8 cellular contexts compared by ENCODE assay signal in genomic region chr9:124861342-124862229, GRCh38. TPM values are rescaled to one million over a fixed set of nuclear protein-coding genes. Genes with fewer than 3 reads are reported as not detected.
DNase-seq lines count a peak whose midpoint lies in the region; ATAC-seq and TF ChIP-seq lines count a peak whose summit lies in the region.

ARPC5L (plus strand) TSS chr9:124862130; CDS start chr9:124869291, 7,161 bp downstream.
RPL35 (minus strand) TSS chr9:124861957; CDS start chr9:124861912, 45 bp downstream.

- ATAC-seq in HG03457 (IDR thresholded peaks at IDR 0.05; ENCODE audit: unreplicated experiment), result peak; percentile 69

- CTCF ChIA-PET in BJ (lab: Yijun Ruan, JAX), result interaction anchor here (0.6 to 36.1 kb wide), 8 partner anchors 9 to 282 kb away, joined by 3 to 1161 read pairs (median 4); partner anchors contain the start of genes NR6A1, OLFML2A, SCAI and WDR38

- peak within 1 kb of the TSS; percentile 96 for H3K4me3 ChIP-seq in BJ (ENCODE audit: low read depth, low read length)

- H3K27me3 ChIP-seq in BJ (ENCODE audit: control insufficient read depth, insufficient read depth, low read length), result no peaks in the 10 kb centered on the region

- H3K36me3 ChIP-seq in BJ (ENCODE audit: control insufficient read depth, insufficient read depth, low read length), result peaks cover 33% of the 10 kb centered on the region

- DNase-seq in BJ (ENCODE audit: low read depth) (peak; percentile 53), GM19240 (ENCODE audit: insufficient read length, low spot score) (peak; percentile 89), NCI-H510A treated with DMSO at 0.1 percent for 48 hours (lab: John Stamatoyannopoulos, UW) (peak; percentile 97), cerebellum (ENCODE audit: low spot score) (peak; percentile 99), kidney glomerular epithelial cell (lab: John Stamatoyannopoulos, UW) (peak; percentile 90)
- peak; percentile 92 for DNase-seq in activated CD4-positive, alpha-beta T cell treated with anti-CD3 and anti-CD28 coated beads for 24 hours (ENCODE audit: low read depth in 2 of 2)
- peak; percentile 85 to 89 for DNase-seq in stimulated activated CD4-positive, alpha-beta T cell treated with anti-CD3 and anti-CD28 coated beads, Interleukin-1b, Interleukin-23, amount 100 ng/mL, for 1 hour (ENCODE audit: low read depth in 2 of 2)

- TF ChIP-seq CTCF in BJ (IDR thresholded peaks at IDR 0.05; ENCODE audit: insufficient read depth, low read depth, low read length), result peak; percentile 40

- POLR2A ChIA-PET in BJ (lab: Charles Lee), result interaction anchor here (0.6 to 1.1 kb wide), 4 partner anchors 89 to 380 kb away, joined by 3 to 5 read pairs (median 3); partner anchors contain the start of gene HSPA5

RNA-seq across cellular contexts. Expression of gene ARPC5L, which starts in this region (rescaled TPM):
- polyA plus RNA-seq in BJ (2011; rRNA removed), result 34.0 and 41.0 TPM in 2 replicates
- 10.0 and 12.2 TPM in 2 replicates for polyA minus RNA-seq in BJ (2011; rRNA and poly(A)+ RNA removed)
- 13.8 TPM for total RNA-seq in cerebellum

RNA-seq across cellular contexts. Expression of gene RPL35, which starts in this region (rescaled TPM):
- polyA plus RNA-seq in BJ (2011; rRNA removed), result 3,181 and 3,838 TPM in 2 replicates
- polyA minus RNA-seq in BJ (2011; rRNA and poly(A)+ RNA removed), result 177 and 325 TPM in 2 replicates
- total RNA-seq in cerebellum, result 401 TPM

Comparison
In these comparisons a context has a peak if more than half of its experiments do, and no peak if none do; other contexts are left out.
1. Peak in every context shown above with its lines: DNase-seq, ATAC-seq and H3K4me3 ChIP-seq.